In genomic region chr2:112187805-112188596, GRCh38 we compare ENCODE assay signal across 8 cellular contexts. TPM values are rescaled to one million over a fixed set of nuclear protein-coding genes. Genes with fewer than 3 reads are reported as not detected.
DNase-seq lines count a peak whose midpoint lies in the region; ATAC-seq lines count a peak whose summit lies in the region.

No MANE protein-coding gene starts in this region.

- H3K36me3 Mint-ChIP-seq in naive thymus-derived CD8-positive, alpha-beta T cell: no peaks in the 10 kb centered on the region

- POLR2A ChIA-PET in naive thymus-derived CD8-positive, alpha-beta T cell (lab: Charles Lee): interaction anchor here (0.6 to 1.6 kb wide), 7 partner anchors 18 to 137 kb away, joined by 3 to 4 read pairs (median 4); partner anchors contain the start of gene ZC3H8

- peaks cover 0 to 1% (median 0%) of the 10 kb centered on the region in 9 donors for H3K9me3 Mint-ChIP-seq in naive thymus-derived CD8-positive, alpha-beta T cell

- H3K27ac Mint-ChIP-seq in naive thymus-derived CD8-positive, alpha-beta T cell: peak overlapping the region; percentile 83 to 99 (median 98)

- peaks cover 34 to 73% (median 66%) of the 10 kb centered on the region in 4 donors for H3K4me1 Mint-ChIP-seq in naive thymus-derived CD8-positive, alpha-beta T cell

- DNase-seq in left cardiac atrium (no peak), Right ventricle myocardium inferior (ENCODE audit: missing footprints) (no peak), H4 (ENCODE audit: low spot score) (no peak), posterior cingulate gyrus (no peak)
- peak; percentile 68 for DNase-seq in activated effector memory CD4-positive, alpha-beta T cell treated with Interleukin-2 at 50 U/mL for 16 hours
- peak; percentile 41 to 87 (median 68) for DNase-seq in naive thymus-derived CD8-positive, alpha-beta T cell

- intact Hi-C loops in left cardiac atrium (cut with DNase I): no loop called here
- intact Hi-C loops in Right ventricle myocardium inferior (cut with DNase I): no loop called here
- intact Hi-C loops in posterior cingulate gyrus (cut with DNase I): no loop called here

- no peaks in the 10 kb centered on the region for H3K27me3 Mint-ChIP-seq in naive thymus-derived CD8-positive, alpha-beta T cell

- peak; percentile 23 to 63 for ATAC-seq in left cardiac atrium
- no peak for ATAC-seq in Right ventricle myocardium inferior
- ATAC-seq in naive thymus-derived CD8-positive, alpha-beta T cell: peak; percentile 81 to 89
- no peak for ATAC-seq in GM21528 (IDR thresholded peaks at IDR 0.05; ENCODE audit: low FRiP score, unreplicated experiment)
- no peak for ATAC-seq in HG03457 (IDR thresholded peaks at IDR 0.05; ENCODE audit: unreplicated experiment)

- peak overlapping the region; percentile 43 to 86 (median 76) for H3K4me3 Mint-ChIP-seq in naive thymus-derived CD8-positive, alpha-beta T cell

RNA-seq across cellular contexts. Expression of gene FBLN7, which starts 49.8 kb away (rescaled TPM):
- total RNA-seq in left cardiac atrium (1 to 10 TPM; 1.1 to 2.3 TPM), Right ventricle myocardium inferior (0.54 TPM)
- 10 to 100 TPM in 1 of 2 experiments, 1 to 10 TPM in 1; 9.8 to 10.3 TPM for total RNA-seq in naive thymus-derived CD8-positive, alpha-beta T cell
- polyA plus RNA-seq in naive thymus-derived CD8-positive, alpha-beta T cell: 1 to 10 TPM in 1 of 3 donors, under 1 TPM in 2; 0.16 to 1.8 (median 0.92) TPM
- total RNA-seq in H4 (2014; rRNA removed; shearing (Covaris generic)): not detected in 2 replicates

Comparison
In these comparisons a context has a peak if more than half of its experiments do, and no peak if none do; other contexts are left out.
1. ATAC-seq: peak in left cardiac atrium (2 of 2) and naive thymus-derived CD8-positive, alpha-beta T cell (2 of 2); none in Right ventricle myocardium inferior (single experiment), GM21528 (single experiment) and HG03457 (single experiment).
2. DNase-seq: peak in activated effector memory CD4-positive, alpha-beta T cell treated with Interleukin-2 at 50 U/mL for 16 hours (single experiment) and naive thymus-derived CD8-positive, alpha-beta T cell (10 of 10); none in left cardiac atrium (single experiment), Right ventricle myocardium inferior (single experiment), H4 (single experiment) and posterior cingulate gyrus (0 of 10).